15 cellular contexts compared by ENCODE assay signal in the genomic region with DNA sequence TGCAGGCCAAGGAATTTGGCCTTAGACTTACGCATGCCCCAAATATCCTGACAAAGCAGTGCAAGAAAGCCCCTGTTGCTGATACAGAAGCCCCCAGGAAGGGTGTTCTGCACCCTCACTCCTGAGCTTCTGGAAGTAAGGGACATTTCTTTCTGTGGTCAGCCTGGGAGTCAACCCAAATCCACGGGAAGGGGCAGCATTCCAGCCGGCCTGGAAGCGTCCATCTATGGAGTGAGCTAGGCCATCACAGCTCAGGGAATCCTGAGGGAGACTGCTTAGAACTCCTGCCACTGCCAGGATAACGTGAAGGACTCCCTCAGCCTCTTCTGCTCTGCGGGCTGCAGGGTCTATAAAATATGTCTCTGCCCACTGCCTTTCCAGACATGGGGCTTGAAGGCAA.
"Had no signal": no experiment of that assay in that cellular context is flagged by ENCODE, and none has a peak within 500 bp of the region (broad histone marks: within the 10 kb centered on the region; RNA-seq: fewer than 3 reads in every experiment).

No MANE protein-coding gene starts in this region.

- H3K4me3 ChIP-seq: cardiac muscle cell, skin epidermis, tibial artery, uterus had no signal

- H3K27ac ChIP-seq: cardiac muscle cell, skin epidermis, uterus had no signal

- H3K4me1 ChIP-seq: uterus had no signal

- H3K9me3 Mint-ChIP-seq: activated B cell treated with CpG ODN at 0.5 μM for 24 hours; activated CD8-positive, alpha-beta T cell treated with anti-CD3 and anti-CD28 coated beads for 36 hours; activated T-helper 17 cell treated with anti-CD3 and anti-CD28 coated beads, Interleukin-2, amount 50 U/mL, for 72 hours had no signal

- H3K27me3 ChIP-seq: cardiac muscle cell, tibial artery, uterus had no signal

- DNase-seq: activated B cell treated with CpG ODN at 0.5 μM for 24 hours; activated CD4-positive, alpha-beta T cell treated with anti-CD3 and anti-CD28 coated beads for 48 hours; activated CD8-positive, alpha-beta T cell treated with anti-CD3 and anti-CD28 coated beads for 36 hours; activated naive CD4-positive, alpha-beta T cell treated with anti-CD3 and anti-CD28 coated beads, Interleukin-2, amount 10 ng/mL, durations not matched to agents 7 days and 5 days; hippocampal formation; kidney; retina; stimulated activated CD4-positive, alpha-beta T cell treated with anti-CD3 and anti-CD28 coated beads, Interleukin-4, amount 100 ng/mL, for 24 hours; stimulated activated naive CD4-positive, alpha-beta T cell; SW 1271; tibial artery; uterus had no signal

- H3K36me3 Mint-ChIP-seq: activated naive CD4-positive, alpha-beta T cell treated with anti-CD3 and anti-CD28 coated beads, Interleukin-2, amount 10 ng/mL, durations not matched to agents 7 days and 5 days had no signal

- ATAC-seq: activated CD8-positive, alpha-beta T cell treated with anti-CD3 and anti-CD28 coated beads for 36 hours; activated T-helper 17 cell treated with anti-CD3 and anti-CD28 coated beads, Interleukin-2, amount 50 U/mL, for 72 hours had no signal

- H3K27me3 Mint-ChIP-seq: activated B cell treated with CpG ODN at 0.5 μM for 24 hours had no signal

- H3K36me3 ChIP-seq: cardiac muscle cell, tibial artery, uterus had no signal

- H3K9me3 ChIP-seq: tibial artery, uterus had no signal

- H3K27ac Mint-ChIP-seq: activated B cell treated with CpG ODN at 0.5 μM for 24 hours; activated CD8-positive, alpha-beta T cell treated with anti-CD3 and anti-CD28 coated beads for 36 hours; activated naive CD4-positive, alpha-beta T cell treated with anti-CD3 and anti-CD28 coated beads, Interleukin-2, amount 10 ng/mL, durations not matched to agents 7 days and 5 days; activated T-helper 17 cell treated with anti-CD3 and anti-CD28 coated beads, Interleukin-2, amount 50 U/mL, for 72 hours had no signal

- H3K4me3 Mint-ChIP-seq: activated B cell treated with CpG ODN at 0.5 μM for 24 hours; activated CD8-positive, alpha-beta T cell treated with anti-CD3 and anti-CD28 coated beads for 36 hours; activated naive CD4-positive, alpha-beta T cell treated with anti-CD3 and anti-CD28 coated beads, Interleukin-2, amount 10 ng/mL, durations not matched to agents 7 days and 5 days; activated T-helper 17 cell treated with anti-CD3 and anti-CD28 coated beads, Interleukin-2, amount 50 U/mL, for 72 hours had no signal
